Comparison of ENCODE assay signal across 1 cellular context in genomic region chr11:62392506-62392905, GRCh38.
TF ChIP-seq lines count a peak whose summit lies in the region.

No MANE protein-coding gene starts in this region.

TF ChIP-seq in HepG2, 621 proteins besides CTCF, POLR2A, EP300 and RAD21:
- no peak for TF ChIP-seq HOXA5 (CRISPR knock-in tag; IDR thresholded peaks at IDR 0.05)
- TF ChIP-seq, protein P1, sequence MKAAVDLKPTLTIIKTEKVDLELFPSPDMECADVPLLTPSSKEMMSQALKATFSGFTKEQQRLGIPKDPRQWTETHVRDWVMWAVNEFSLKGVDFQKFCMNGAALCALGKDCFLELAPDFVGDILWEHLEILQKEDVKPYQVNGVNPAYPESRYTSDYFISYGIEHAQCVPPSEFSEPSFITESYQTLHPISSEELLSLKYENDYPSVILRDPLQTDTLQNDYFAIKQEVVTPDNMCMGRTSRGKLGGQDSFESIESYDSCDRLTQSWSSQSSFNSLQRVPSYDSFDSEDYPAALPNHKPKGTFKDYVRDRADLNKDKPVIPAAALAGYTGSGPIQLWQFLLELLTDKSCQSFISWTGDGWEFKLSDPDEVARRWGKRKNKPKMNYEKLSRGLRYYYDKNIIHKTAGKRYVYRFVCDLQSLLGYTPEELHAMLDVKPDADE (CRISPR knock-in tag; IDR thresholded peaks at IDR 0.05), result no peak
- no peak for TF ChIP-seq ZNF124 (CRISPR knock-in tag; IDR thresholded peaks at IDR 0.05)
- TF ChIP-seq, protein P2, sequence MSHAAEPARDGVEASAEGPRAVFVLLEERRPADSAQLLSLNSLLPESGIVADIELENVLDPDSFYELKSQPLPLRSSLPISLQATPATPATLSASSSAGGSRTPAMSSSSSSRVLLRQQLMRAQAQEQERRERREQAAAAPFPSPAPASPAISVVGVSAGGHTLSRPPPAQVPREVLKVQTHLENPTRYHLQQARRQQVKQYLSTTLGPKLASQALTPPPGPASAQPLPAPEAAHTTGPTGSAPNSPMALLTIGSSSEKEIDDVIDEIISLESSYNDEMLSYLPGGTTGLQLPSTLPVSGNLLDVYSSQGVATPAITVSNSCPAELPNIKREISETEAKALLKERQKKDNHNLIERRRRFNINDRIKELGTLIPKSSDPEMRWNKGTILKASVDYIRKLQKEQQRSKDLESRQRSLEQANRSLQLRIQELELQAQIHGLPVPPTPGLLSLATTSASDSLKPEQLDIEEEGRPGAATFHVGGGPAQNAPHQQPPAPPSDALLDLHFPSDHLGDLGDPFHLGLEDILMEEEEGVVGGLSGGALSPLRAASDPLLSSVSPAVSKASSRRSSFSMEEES (CRISPR knock-in tag; IDR thresholded peaks at IDR 0.05), result no peak
- TF ChIP-seq, protein P3, sequence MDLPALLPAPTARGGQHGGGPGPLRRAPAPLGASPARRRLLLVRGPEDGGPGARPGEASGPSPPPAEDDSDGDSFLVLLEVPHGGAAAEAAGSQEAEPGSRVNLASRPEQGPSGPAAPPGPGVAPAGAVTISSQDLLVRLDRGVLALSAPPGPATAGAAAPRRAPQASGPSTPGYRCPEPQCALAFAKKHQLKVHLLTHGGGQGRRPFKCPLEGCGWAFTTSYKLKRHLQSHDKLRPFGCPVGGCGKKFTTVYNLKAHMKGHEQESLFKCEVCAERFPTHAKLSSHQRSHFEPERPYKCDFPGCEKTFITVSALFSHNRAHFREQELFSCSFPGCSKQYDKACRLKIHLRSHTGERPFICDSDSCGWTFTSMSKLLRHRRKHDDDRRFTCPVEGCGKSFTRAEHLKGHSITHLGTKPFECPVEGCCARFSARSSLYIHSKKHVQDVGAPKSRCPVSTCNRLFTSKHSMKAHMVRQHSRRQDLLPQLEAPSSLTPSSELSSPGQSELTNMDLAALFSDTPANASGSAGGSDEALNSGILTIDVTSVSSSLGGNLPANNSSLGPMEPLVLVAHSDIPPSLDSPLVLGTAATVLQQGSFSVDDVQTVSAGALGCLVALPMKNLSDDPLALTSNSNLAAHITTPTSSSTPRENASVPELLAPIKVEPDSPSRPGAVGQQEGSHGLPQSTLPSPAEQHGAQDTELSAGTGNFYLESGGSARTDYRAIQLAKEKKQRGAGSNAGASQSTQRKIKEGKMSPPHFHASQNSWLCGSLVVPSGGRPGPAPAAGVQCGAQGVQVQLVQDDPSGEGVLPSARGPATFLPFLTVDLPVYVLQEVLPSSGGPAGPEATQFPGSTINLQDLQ (CRISPR knock-in tag; IDR thresholded peaks at IDR 0.05), result no peak
- TF ChIP-seq, protein P4, sequence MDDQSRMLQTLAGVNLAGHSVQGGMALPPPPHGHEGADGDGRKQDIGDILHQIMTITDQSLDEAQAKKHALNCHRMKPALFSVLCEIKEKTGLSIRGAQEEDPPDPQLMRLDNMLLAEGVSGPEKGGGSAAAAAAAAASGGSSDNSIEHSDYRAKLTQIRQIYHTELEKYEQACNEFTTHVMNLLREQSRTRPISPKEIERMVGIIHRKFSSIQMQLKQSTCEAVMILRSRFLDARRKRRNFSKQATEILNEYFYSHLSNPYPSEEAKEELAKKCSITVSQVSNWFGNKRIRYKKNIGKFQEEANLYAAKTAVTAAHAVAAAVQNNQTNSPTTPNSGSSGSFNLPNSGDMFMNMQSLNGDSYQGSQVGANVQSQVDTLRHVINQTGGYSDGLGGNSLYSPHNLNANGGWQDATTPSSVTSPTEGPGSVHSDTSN (CRISPR knock-in tag; IDR thresholded peaks at IDR 0.05; ENCODE audit: borderline replicate concordance), result no peak
- TF ChIP-seq ZFP36L2 (CRISPR knock-in tag; IDR thresholded peaks at IDR 0.05), result no peak
- TF ChIP-seq ZFP41 (CRISPR knock-in tag; IDR thresholded peaks at IDR 0.05; ENCODE audit: borderline replicate concordance), result no peak
- TF ChIP-seq SIN3B (IDR thresholded peaks at IDR 0.05; ENCODE audit: low read length), result no peak
- no peak for TF ChIP-seq SMARCC2 (IDR thresholded peaks at IDR 0.05)
- TF ChIP-seq POLR2AphosphoS5 (IDR thresholded peaks at IDR 0.05; ENCODE audit: low read depth, low read length), result no peak
- TF ChIP-seq, protein P5, sequence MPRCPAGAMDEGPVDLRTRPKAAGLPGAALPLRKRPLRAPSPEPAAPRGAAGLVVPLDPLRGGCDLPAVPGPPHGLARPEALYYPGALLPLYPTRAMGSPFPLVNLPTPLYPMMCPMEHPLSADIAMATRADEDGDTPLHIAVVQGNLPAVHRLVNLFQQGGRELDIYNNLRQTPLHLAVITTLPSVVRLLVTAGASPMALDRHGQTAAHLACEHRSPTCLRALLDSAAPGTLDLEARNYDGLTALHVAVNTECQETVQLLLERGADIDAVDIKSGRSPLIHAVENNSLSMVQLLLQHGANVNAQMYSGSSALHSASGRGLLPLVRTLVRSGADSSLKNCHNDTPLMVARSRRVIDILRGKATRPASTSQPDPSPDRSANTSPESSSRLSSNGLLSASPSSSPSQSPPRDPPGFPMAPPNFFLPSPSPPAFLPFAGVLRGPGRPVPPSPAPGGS (CRISPR knock-in tag; IDR thresholded peaks at IDR 0.05), result no peak
- no peak for TF ChIP-seq MAFG (CRISPR knock-in tag; IDR thresholded peaks at IDR 0.05)
- no peak for TF ChIP-seq MIER3 (CRISPR knock-in tag; IDR thresholded peaks at IDR 0.05; ENCODE audit: borderline replicate concordance)
- TF ChIP-seq HMG20B (CRISPR knock-in tag; conservative IDR thresholded peaks at IDR 0.05), result no peak
